In the genomic region with DNA sequence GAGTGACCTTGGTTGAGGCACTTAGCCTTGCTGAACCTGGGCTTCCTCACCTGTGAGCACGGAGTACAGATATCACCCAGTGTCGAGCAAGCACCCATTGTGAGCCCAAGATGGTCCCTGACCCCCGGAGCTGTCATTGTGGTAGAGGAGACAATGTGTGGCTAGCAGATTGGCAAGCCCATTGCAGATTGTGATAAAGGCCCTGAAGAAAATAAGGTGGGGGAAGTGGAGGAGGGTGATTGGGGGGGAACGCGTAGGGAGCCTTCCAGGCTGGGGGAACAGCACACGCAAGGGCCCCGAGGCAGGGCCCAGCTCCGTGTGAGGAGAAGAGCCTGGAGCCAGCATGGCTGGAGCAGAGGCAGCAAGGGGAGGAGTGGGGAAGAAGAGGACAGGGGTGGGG, we compare ENCODE assay signal across 2 cellular contexts.
TF ChIP-seq lines count a peak whose summit lies in the region.

No MANE protein-coding gene starts in this region.

TF ChIP-seq in IMR-90, 13 proteins besides CTCF, POLR2A, EP300 and RAD21:
- TF ChIP-seq, protein P1, sequence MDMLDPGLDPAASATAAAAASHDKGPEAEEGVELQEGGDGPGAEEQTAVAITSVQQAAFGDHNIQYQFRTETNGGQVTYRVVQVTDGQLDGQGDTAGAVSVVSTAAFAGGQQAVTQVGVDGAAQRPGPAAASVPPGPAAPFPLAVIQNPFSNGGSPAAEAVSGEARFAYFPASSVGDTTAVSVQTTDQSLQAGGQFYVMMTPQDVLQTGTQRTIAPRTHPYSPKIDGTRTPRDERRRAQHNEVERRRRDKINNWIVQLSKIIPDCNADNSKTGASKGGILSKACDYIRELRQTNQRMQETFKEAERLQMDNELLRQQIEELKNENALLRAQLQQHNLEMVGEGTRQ (IDR thresholded peaks at IDR 0.05; ENCODE audit: low read depth, low read length), result no peak
- TF ChIP-seq MXI1 (IDR thresholded peaks at IDR 0.05; ENCODE audit: borderline replicate concordance, low read depth, low read length) (no peak), RFX5 (IDR thresholded peaks at IDR 0.05; ENCODE audit: low read depth, low read length) (no peak), SMC3 (IDR thresholded peaks at IDR 0.05; ENCODE audit: low read depth, low read length) (no peak), FOS (IDR thresholded peaks at IDR 0.05; ENCODE audit: low read depth, low read length) (no peak), RCOR1 (IDR thresholded peaks at IDR 0.05; ENCODE audit: insufficient replicate concordance, low read length) (no peak), CEBPB (IDR thresholded peaks at IDR 0.05; ENCODE audit: low read depth, low read length) (no peak), BHLHE40 (IDR thresholded peaks at IDR 0.05; ENCODE audit: low read depth, low read length) (no peak)

TF ChIP-seq in H1, 55 proteins besides CTCF, POLR2A, EP300 and RAD21:
- TF ChIP-seq CHD2 (IDR thresholded peaks at IDR 0.05; ENCODE audit: low read length) (no peak), SRF (IDR thresholded peaks at IDR 0.05; ENCODE audit: low read depth, low read length) (no peak), BRCA1 (IDR thresholded peaks at IDR 0.05; ENCODE audit: low read depth, low read length) (no peak), SIX5 (IDR thresholded peaks at IDR 0.05; ENCODE audit: low read depth, low read length) (no peak), TEAD4 (IDR thresholded peaks at IDR 0.05; ENCODE audit: low read depth, low read length) (no peak), GTF2F1 (IDR thresholded peaks at IDR 0.05; ENCODE audit: borderline replicate concordance, low read depth, low read length) (no peak), TAF1 (IDR thresholded peaks at IDR 0.05; ENCODE audit: low read depth, low read length) (no peak), POLR2AphosphoS5 (IDR thresholded peaks at IDR 0.05; ENCODE audit: low read depth, low read length) (no peak), ZNF274 (IDR thresholded peaks at IDR 0.05; ENCODE audit: borderline replicate concordance, extremely low read depth, low read length) (no peak), POU5F1 (IDR thresholded peaks at IDR 0.05; ENCODE audit: low read depth, low read length) (no peak)
- TF ChIP-seq, protein P2, sequence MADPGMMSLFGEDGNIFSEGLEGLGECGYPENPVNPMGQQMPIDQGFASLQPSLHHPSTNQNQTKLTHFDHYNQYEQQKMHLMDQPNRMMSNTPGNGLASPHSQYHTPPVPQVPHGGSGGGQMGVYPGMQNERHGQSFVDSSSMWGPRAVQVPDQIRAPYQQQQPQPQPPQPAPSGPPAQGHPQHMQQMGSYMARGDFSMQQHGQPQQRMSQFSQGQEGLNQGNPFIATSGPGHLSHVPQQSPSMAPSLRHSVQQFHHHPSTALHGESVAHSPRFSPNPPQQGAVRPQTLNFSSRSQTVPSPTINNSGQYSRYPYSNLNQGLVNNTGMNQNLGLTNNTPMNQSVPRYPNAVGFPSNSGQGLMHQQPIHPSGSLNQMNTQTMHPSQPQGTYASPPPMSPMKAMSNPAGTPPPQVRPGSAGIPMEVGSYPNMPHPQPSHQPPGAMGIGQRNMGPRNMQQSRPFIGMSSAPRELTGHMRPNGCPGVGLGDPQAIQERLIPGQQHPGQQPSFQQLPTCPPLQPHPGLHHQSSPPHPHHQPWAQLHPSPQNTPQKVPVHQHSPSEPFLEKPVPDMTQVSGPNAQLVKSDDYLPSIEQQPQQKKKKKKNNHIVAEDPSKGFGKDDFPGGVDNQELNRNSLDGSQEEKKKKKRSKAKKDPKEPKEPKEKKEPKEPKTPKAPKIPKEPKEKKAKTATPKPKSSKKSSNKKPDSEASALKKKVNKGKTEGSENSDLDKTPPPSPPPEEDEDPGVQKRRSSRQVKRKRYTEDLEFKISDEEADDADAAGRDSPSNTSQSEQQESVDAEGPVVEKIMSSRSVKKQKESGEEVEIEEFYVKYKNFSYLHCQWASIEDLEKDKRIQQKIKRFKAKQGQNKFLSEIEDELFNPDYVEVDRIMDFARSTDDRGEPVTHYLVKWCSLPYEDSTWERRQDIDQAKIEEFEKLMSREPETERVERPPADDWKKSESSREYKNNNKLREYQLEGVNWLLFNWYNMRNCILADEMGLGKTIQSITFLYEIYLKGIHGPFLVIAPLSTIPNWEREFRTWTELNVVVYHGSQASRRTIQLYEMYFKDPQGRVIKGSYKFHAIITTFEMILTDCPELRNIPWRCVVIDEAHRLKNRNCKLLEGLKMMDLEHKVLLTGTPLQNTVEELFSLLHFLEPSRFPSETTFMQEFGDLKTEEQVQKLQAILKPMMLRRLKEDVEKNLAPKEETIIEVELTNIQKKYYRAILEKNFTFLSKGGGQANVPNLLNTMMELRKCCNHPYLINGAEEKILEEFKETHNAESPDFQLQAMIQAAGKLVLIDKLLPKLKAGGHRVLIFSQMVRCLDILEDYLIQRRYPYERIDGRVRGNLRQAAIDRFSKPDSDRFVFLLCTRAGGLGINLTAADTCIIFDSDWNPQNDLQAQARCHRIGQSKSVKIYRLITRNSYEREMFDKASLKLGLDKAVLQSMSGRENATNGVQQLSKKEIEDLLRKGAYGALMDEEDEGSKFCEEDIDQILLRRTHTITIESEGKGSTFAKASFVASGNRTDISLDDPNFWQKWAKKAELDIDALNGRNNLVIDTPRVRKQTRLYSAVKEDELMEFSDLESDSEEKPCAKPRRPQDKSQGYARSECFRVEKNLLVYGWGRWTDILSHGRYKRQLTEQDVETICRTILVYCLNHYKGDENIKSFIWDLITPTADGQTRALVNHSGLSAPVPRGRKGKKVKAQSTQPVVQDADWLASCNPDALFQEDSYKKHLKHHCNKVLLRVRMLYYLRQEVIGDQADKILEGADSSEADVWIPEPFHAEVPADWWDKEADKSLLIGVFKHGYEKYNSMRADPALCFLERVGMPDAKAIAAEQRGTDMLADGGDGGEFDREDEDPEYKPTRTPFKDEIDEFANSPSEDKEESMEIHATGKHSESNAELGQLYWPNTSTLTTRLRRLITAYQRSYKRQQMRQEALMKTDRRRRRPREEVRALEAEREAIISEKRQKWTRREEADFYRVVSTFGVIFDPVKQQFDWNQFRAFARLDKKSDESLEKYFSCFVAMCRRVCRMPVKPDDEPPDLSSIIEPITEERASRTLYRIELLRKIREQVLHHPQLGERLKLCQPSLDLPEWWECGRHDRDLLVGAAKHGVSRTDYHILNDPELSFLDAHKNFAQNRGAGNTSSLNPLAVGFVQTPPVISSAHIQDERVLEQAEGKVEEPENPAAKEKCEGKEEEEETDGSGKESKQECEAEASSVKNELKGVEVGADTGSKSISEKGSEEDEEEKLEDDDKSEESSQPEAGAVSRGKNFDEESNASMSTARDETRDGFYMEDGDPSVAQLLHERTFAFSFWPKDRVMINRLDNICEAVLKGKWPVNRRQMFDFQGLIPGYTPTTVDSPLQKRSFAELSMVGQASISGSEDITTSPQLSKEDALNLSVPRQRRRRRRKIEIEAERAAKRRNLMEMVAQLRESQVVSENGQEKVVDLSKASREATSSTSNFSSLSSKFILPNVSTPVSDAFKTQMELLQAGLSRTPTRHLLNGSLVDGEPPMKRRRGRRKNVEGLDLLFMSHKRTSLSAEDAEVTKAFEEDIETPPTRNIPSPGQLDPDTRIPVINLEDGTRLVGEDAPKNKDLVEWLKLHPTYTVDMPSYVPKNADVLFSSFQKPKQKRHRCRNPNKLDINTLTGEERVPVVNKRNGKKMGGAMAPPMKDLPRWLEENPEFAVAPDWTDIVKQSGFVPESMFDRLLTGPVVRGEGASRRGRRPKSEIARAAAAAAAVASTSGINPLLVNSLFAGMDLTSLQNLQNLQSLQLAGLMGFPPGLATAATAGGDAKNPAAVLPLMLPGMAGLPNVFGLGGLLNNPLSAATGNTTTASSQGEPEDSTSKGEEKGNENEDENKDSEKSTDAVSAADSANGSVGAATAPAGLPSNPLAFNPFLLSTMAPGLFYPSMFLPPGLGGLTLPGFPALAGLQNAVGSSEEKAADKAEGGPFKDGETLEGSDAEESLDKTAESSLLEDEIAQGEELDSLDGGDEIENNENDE (IDR thresholded peaks at IDR 0.05; ENCODE audit: insufficient replicate concordance, low read length), result no peak
- TF ChIP-seq, protein P3, sequence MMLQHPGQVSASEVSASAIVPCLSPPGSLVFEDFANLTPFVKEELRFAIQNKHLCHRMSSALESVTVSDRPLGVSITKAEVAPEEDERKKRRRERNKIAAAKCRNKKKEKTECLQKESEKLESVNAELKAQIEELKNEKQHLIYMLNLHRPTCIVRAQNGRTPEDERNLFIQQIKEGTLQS (IDR thresholded peaks at IDR 0.05; ENCODE audit: insufficient read depth, low read depth, low read length), result no peak
TF ChIP-seq in H1: peak in this region for 0.
